9 cellular contexts compared by ENCODE assay signal in genomic region chr1:110697606-110698005, GRCh38. TPM values are rescaled to one million over a fixed set of nuclear protein-coding genes. Genes with fewer than 3 reads are reported as not detected.
"Had no signal": no experiment of that assay in that cellular context is flagged by ENCODE, and none has a peak within 500 bp of the region (broad histone marks: within the 10 kb centered on the region; RNA-seq: fewer than 3 reads in every experiment).

No MANE protein-coding gene starts in this region.

- H3K9me3 Mint-ChIP-seq: IgD-negative memory B cell had no signal

- H3K27me3 Mint-ChIP-seq: IgD-negative memory B cell had no signal

- ATAC-seq: HepG2, K562 had no signal

- DNase-seq: IMR-90, KBM-7, KG1 had no signal

- H3K4me3 ChIP-seq: K562 had no signal

- H3K27ac ChIP-seq: HL-60 had no signal

- H3K4me3 Mint-ChIP-seq: IgD-negative memory B cell had no signal

RNA-seq across cellular contexts. Expression of gene KCNA3, which starts 22.9 kb away (rescaled TPM):
- total RNA-seq: HepG2, HT-29, HT1080, K562 had no signal
- polyA plus RNA-seq: HepG2, K562 had no signal
